In genomic region chr14:100761481-100761880, GRCh38 we compare ENCODE assay signal across 14 cellular contexts. TPM values are rescaled to one million over a fixed set of nuclear protein-coding genes. Genes with fewer than 3 reads are reported as not detected.
DNase-seq lines count a peak whose midpoint lies in the region; ATAC-seq and TF ChIP-seq lines count a peak whose summit lies in the region.
"Had no signal": no experiment of that assay in that cellular context is flagged by ENCODE, and none has a peak within 500 bp of the region (broad histone marks: within the 10 kb centered on the region; RNA-seq: fewer than 3 reads in every experiment).

No MANE protein-coding gene starts in this region.

- no peaks in the 10 kb centered on the region for H4K20me1 ChIP-seq in GM23248 (ENCODE audit: insufficient read depth)

- H3K4me1 ChIP-seq in GM23248 (ENCODE audit: insufficient read depth) = peaks cover 16% of the 10 kb centered on the region
- no peaks in the 10 kb centered on the region for H3K4me1 ChIP-seq in stomach
- H3K4me1 ChIP-seq: right lobe of liver had no signal

- H3K9me3 ChIP-seq in GM23248 (ENCODE audit: low read depth) (no peaks in the 10 kb centered on the region), stomach (no peaks in the 10 kb centered on the region)
- H3K9me3 ChIP-seq: right lobe of liver, thoracic aorta had no signal

- TF ChIP-seq CTCF in stomach (IDR thresholded peaks at IDR 0.05) = no peak

- H3K9me2 ChIP-seq in GM23248 (ENCODE audit: insufficient read depth) = no peaks in the 10 kb centered on the region

- no peak overlapping the region for H3K9ac ChIP-seq in GM23248

- 26 to 29% methylated on average over 3 of the region's 3 CpGs for WGBS in GM23248 (ENCODE audit: low coverage in 1 of 2, low lambda C conversion rate in 2 of 2, missing lambda C conversion rate in 2 of 2), 2 experiments
- WGBS in stomach, 5 donors = 68 to 82% (median 76%) methylated on average over 3 of the region's 3 CpGs

- H3K36me3 ChIP-seq in GM23248 (ENCODE audit: low read depth) (no peaks in the 10 kb centered on the region), stomach (no peaks in the 10 kb centered on the region)
- H3K36me3 ChIP-seq: right lobe of liver, thoracic aorta had no signal

- no peak for TF ChIP-seq EP300 in stomach (IDR thresholded peaks at IDR 0.05)

- H2AFZ ChIP-seq in GM23248 = no peak overlapping the region

- H3K27me3 ChIP-seq in GM23248 (replicated peaks; ENCODE audit: insufficient read depth) = peaks cover 19% of the 10 kb centered on the region
- peaks cover 0 to 18% (median 0%) of the 10 kb centered on the region in 3 donors for H3K27me3 ChIP-seq in stomach
- H3K27me3 ChIP-seq: right lobe of liver had no signal

- peak overlapping the region; percentile 18 for H3K4me2 ChIP-seq in GM23248 (ENCODE audit: unreplicated experiment)

- H3K27ac ChIP-seq in GM23248 (peak overlapping the region; percentile 45), stomach (no peak overlapping the region)
- H3K27ac ChIP-seq: right lobe of liver, thoracic aorta had no signal

- no peak overlapping the region for H3K4me3 ChIP-seq in GM23248
- no peak overlapping the region for H3K4me3 ChIP-seq in stomach
- H3K4me3 ChIP-seq: right lobe of liver, thoracic aorta had no signal

- no peak for TF ChIP-seq POLR2A in stomach (IDR thresholded peaks at IDR 0.05)

- ATAC-seq in HG03280 (IDR thresholded peaks at IDR 0.05; ENCODE audit: unreplicated experiment) (no peak), SK-N-SH treated with all-trans-retinoic acid at 6 μM for 48 hours (no peak)
- ATAC-seq: naive thymus-derived CD4-positive, alpha-beta T cell had no signal

- intact Hi-C loops in stomach (cut with DNase I; ENCODE audit: low total_unique reads) = no loop called here

- peaks cover 15% of the 10 kb centered on the region for H3F3A ChIP-seq in GM23248 (ENCODE audit: insufficient read depth)

- DNase-seq in GM23248 (peak; percentile 90), NCI-H774 (lab: John Stamatoyannopoulos, UW) (peak; percentile 28), dermis blood vessel endothelial cell (peak; percentile 57), myocyte (ENCODE audit: low read depth) (peak; percentile 8), stomach (no peak), epidermal melanocyte (ENCODE audit: insufficient read length, low spot score) (no peak)
- DNase-seq: anterior cingulate cortex; naive thymus-derived CD4-positive, alpha-beta T cell; NCI-H2171; right lobe of liver; SHP77 treated with DMSO at 0.1 percent for 48 hours had no signal

- in situ Hi-C loops in GM23248 (cut with MboI) = no loop called here

- H3K79me2 ChIP-seq in GM23248 (ENCODE audit: insufficient read depth) = no peaks in the 10 kb centered on the region

TF ChIP-seq in SK-N-SH treated with all-trans-retinoic acid at 6 μM for 48 hours, 23 proteins besides CTCF, POLR2A, EP300 and RAD21:
- TF ChIP-seq ZNF70 (CRISPR knock-in tag; IDR thresholded peaks at IDR 0.05) = no peak
- TF ChIP-seq TOX (CRISPR knock-in tag; IDR thresholded peaks at IDR 0.05; ENCODE audit: borderline replicate concordance) = no peak
- no peak for TF ChIP-seq ISL1 (CRISPR knock-in tag; IDR thresholded peaks at IDR 0.05)
- TF ChIP-seq ZFP3 (CRISPR knock-in tag; IDR thresholded peaks at IDR 0.05) = no peak
- TF ChIP-seq RARB (CRISPR knock-in tag; IDR thresholded peaks at IDR 0.05) = no peak
- TF ChIP-seq PPARA (CRISPR knock-in tag; IDR thresholded peaks at IDR 0.05; ENCODE audit: borderline replicate concordance) = no peak
- TF ChIP-seq ZNF565 (CRISPR knock-in tag; conservative IDR thresholded peaks at IDR 0.05; ENCODE audit: low read depth) = no peak
- TF ChIP-seq ZNF8 (CRISPR knock-in tag; IDR thresholded peaks at IDR 0.05) = no peak
- TF ChIP-seq ZC3H10 (CRISPR knock-in tag; IDR thresholded peaks at IDR 0.05) = no peak
- TF ChIP-seq, protein P1, sequence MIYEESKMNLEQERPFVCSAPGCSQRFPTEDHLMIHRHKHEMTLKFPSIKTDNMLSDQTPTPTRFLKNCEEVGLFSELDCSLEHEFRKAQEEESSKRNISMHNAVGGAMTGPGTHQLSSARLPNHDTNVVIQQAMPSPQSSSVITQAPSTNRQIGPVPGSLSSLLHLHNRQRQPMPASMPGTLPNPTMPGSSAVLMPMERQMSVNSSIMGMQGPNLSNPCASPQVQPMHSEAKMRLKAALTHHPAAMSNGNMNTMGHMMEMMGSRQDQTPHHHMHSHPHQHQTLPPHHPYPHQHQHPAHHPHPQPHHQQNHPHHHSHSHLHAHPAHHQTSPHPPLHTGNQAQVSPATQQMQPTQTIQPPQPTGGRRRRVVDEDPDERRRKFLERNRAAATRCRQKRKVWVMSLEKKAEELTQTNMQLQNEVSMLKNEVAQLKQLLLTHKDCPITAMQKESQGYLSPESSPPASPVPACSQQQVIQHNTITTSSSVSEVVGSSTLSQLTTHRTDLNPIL (CRISPR knock-in tag; IDR thresholded peaks at IDR 0.05; ENCODE audit: low read depth) = no peak
- TF ChIP-seq CSDC2 (CRISPR knock-in tag; IDR thresholded peaks at IDR 0.05) = no peak
- TF ChIP-seq ARNTL (CRISPR knock-in tag; IDR thresholded peaks at IDR 0.05; ENCODE audit: borderline replicate concordance, low read depth) = no peak
- TF ChIP-seq POU6F1 (CRISPR knock-in tag; IDR thresholded peaks at IDR 0.05; ENCODE audit: borderline replicate concordance, low read depth) = no peak
- TF ChIP-seq BACH2 (CRISPR knock-in tag; IDR thresholded peaks at IDR 0.05; ENCODE audit: borderline replicate concordance) = no peak
- TF ChIP-seq PATZ1 (CRISPR knock-in tag; IDR thresholded peaks at IDR 0.05; ENCODE audit: borderline replicate concordance) = no peak
- no peak for TF ChIP-seq TCF4 (CRISPR knock-in tag; IDR thresholded peaks at IDR 0.05; ENCODE audit: borderline replicate concordance)

RNA-seq across cellular contexts. Expression of gene DLK1, which starts 34.8 kb away (rescaled TPM):
- total RNA-seq in GM23248 (2014; rRNA removed; shearing (Covaris generic)) = not detected in 2 replicates
- polyA plus RNA-seq in GM23248 (2016; fragmentation: Nextera tagmentation; extraction: Ambion mirVana) (not detected in 2 replicates), stomach (1 to 10 TPM in 1 of 3 donors, under 1 TPM in 2; 0.05 to 6.7 (median 0.19) TPM)
- total RNA-seq in dermis blood vessel endothelial cell (not detected in 2 replicates), myocyte (not detected in 2 replicates), stomach (10 to 100 TPM in 1 of 5 donors, not detected in 4; 24.6 TPM)
- polyA plus RNA-seq in myocyte (2012) = not detected
- total RNA-seq: naive thymus-derived CD4-positive, alpha-beta T cell; thoracic aorta had no signal
- polyA plus RNA-seq: naive thymus-derived CD4-positive, alpha-beta T cell had no signal

Comparison
In these comparisons a context has a peak if more than half of its experiments do, and no peak if none do; other contexts are left out.
1. DNase-seq: peak in GM23248 (single experiment), NCI-H774 (single experiment), dermis blood vessel endothelial cell (single experiment) and myocyte (single experiment); none in stomach (single experiment) and epidermal melanocyte (single experiment).